Comparison of ENCODE assay signal across 1 cellular context in the genomic region with DNA sequence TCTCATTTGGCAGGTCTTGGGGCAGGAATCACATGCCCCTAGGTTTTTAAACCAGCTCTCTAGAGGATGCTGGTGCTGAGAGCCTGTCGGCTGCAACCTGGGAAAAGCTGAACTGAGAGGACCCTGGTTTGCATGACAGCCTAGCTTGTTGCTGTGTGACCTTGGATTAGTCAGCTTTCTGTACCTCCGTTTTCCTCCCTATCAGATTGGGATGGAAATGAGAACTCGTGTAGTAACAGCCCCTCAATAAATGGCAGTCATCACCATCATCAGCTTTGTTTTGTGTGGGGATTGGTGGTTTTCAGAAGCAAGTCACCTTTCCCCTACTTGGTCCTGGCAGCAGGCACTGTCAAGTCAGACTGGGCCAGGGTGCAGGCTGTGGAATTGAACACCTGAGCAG.
TF ChIP-seq lines count a peak whose summit lies in the region.

No MANE protein-coding gene starts in this region.

TF ChIP-seq in GM23338, 12 proteins besides CTCF, POLR2A, EP300 and RAD21 (continued from another document):
- TF ChIP-seq, protein P1, sequence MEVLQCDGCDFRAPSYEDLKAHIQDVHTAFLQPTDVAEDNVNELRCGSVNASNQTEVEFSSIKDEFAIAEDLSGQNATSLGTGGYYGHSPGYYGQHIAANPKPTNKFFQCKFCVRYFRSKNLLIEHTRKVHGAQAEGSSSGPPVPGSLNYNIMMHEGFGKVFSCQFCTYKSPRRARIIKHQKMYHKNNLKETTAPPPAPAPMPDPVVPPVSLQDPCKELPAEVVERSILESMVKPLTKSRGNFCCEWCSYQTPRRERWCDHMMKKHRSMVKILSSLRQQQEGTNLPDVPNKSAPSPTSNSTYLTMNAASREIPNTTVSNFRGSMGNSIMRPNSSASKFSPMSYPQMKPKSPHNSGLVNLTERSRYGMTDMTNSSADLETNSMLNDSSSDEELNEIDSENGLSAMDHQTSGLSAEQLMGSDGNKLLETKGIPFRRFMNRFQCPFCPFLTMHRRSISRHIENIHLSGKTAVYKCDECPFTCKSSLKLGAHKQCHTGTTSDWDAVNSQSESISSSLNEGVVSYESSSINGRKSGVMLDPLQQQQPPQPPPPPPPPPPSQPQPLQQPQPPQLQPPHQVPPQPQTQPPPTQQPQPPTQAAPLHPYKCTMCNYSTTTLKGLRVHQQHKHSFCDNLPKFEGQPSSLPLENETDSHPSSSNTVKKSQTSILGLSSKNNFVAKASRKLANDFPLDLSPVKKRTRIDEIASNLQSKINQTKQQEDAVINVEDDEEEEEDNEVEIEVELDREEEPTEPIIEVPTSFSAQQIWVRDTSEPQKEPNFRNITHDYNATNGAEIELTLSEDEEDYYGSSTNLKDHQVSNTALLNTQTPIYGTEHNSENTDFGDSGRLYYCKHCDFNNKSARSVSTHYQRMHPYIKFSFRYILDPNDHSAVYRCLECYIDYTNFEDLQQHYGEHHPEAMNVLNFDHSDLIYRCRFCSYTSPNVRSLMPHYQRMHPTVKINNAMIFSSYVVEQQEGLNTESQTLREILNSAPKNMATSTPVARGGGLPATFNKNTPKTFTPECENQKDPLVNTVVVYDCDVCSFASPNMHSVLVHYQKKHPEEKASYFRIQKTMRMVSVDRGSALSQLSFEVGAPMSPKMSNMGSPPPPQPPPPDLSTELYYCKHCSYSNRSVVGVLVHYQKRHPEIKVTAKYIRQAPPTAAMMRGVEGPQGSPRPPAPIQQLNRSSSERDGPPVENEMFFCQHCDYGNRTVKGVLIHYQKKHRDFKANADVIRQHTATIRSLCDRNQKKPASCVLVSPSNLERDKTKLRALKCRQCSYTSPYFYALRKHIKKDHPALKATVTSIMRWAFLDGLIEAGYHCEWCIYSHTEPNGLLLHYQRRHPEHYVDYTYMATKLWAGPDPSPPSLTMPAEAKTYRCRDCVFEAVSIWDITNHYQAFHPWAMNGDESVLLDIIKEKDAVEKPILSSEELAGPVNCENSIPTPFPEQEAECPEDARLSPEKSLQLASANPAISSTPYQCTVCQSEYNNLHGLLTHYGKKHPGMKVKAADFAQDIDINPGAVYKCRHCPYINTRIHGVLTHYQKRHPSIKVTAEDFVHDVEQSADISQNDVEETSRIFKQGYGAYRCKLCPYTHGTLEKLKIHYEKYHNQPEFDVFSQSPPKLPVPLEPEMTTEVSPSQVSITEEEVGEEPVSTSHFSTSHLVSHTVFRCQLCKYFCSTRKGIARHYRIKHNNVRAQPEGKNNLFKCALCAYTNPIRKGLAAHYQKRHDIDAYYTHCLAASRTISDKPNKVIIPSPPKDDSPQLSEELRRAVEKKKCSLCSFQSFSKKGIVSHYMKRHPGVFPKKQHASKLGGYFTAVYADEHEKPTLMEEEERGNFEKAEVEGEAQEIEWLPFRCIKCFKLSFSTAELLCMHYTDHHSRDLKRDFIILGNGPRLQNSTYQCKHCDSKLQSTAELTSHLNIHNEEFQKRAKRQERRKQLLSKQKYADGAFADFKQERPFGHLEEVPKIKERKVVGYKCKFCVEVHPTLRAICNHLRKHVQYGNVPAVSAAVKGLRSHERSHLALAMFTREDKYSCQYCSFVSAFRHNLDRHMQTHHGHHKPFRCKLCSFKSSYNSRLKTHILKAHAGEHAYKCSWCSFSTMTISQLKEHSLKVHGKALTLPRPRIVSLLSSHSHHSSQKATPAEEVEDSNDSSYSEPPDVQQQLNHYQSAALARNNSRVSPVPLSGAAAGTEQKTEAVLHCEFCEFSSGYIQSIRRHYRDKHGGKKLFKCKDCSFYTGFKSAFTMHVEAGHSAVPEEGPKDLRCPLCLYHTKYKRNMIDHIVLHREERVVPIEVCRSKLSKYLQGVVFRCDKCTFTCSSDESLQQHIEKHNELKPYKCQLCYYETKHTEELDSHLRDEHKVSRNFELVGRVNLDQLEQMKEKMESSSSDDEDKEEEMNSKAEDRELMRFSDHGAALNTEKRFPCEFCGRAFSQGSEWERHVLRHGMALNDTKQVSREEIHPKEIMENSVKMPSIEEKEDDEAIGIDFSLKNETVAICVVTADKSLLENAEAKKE (CRISPR knock-in tag; IDR thresholded peaks at IDR 0.05) = no peak
- TF ChIP-seq, protein P2, sequence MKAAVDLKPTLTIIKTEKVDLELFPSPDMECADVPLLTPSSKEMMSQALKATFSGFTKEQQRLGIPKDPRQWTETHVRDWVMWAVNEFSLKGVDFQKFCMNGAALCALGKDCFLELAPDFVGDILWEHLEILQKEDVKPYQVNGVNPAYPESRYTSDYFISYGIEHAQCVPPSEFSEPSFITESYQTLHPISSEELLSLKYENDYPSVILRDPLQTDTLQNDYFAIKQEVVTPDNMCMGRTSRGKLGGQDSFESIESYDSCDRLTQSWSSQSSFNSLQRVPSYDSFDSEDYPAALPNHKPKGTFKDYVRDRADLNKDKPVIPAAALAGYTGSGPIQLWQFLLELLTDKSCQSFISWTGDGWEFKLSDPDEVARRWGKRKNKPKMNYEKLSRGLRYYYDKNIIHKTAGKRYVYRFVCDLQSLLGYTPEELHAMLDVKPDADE (IDR thresholded peaks at IDR 0.05) = no peak
- TF ChIP-seq ZNF331 (CRISPR knock-in tag; IDR thresholded peaks at IDR 0.05; ENCODE audit: low read depth) = no peak
